Comparison of ENCODE assay signal across 8 cellular contexts in genomic region chr7:122143376-122143750, GRCh38. TPM values are rescaled to one million over a fixed set of nuclear protein-coding genes. Genes with fewer than 3 reads are reported as not detected.
DNase-seq lines count a peak whose midpoint lies in the region; TF ChIP-seq lines count a peak whose summit lies in the region.

No MANE protein-coding gene starts in this region.

- H3K4me1 ChIP-seq in HAP-1 = peaks cover 31% of the 10 kb centered on the region
- peaks cover 0 to 17% of the 10 kb centered on the region in 2 donors for H3K4me1 ChIP-seq in muscle layer of duodenum (ENCODE audit: control insufficient read depth in 1 of 2, insufficient read depth in 2 of 2, low read length in 2 of 2)

- H3K4me3 ChIP-seq in HAP-1 (peak overlapping the region; percentile 78), WERI-Rb-1 (ENCODE audit: low read depth, low read length) (peak overlapping the region; percentile 61), muscle layer of duodenum (ENCODE audit: low read depth in 1 of 2, low read length in 2 of 2) (peak overlapping the region; percentile 82 to 85)

- DNase-seq in CD1c-positive myeloid dendritic cell (ENCODE audit: extremely low spot score) = peak; percentile 17
- DNase-seq in HAP-1 (ENCODE audit: low spot score in 2 of 2) = peak in 1 of 2 experiments; percentile 56
- no peak for DNase-seq in WERI-Rb-1
- DNase-seq in epithelial cell of prostate (ENCODE audit: low read depth, low spot score) = no peak
- no peak for DNase-seq in mesenteric fat pad (ENCODE audit: low spot score)
- DNase-seq in NCI-H1417 (lab: John Stamatoyannopoulos, UW) = no peak
- DNase-seq in middle frontal gyrus (ENCODE audit: extremely low spot score, low spot score) = no peak

- no peak for TF ChIP-seq CTCF in WERI-Rb-1 (IDR thresholded peaks at IDR 0.05; ENCODE audit: low read depth, low read length)

- no peak overlapping the region for H3K27ac ChIP-seq in WERI-Rb-1
- peak overlapping the region; percentile 51 for H3K27ac ChIP-seq in epithelial cell of prostate
- H3K27ac ChIP-seq in muscle layer of duodenum (ENCODE audit: low read length) = peak overlapping the region; percentile 84

- H3K27me3 ChIP-seq in HAP-1 (ENCODE audit: low read depth) (no peaks in the 10 kb centered on the region), WERI-Rb-1 (ENCODE audit: insufficient read depth, low read depth, severe bottlenecking) (no peaks in the 10 kb centered on the region), muscle layer of duodenum (ENCODE audit: low read depth, low read length) (no peaks in the 10 kb centered on the region)

- in situ Hi-C loops in HAP-1 (cut with MboI; ENCODE audit: low sequenced_read_pairs) = no loop called here

- H3K9me3 ChIP-seq in HAP-1 (no peaks in the 10 kb centered on the region), WERI-Rb-1 (ENCODE audit: severe bottlenecking) (no peaks in the 10 kb centered on the region), muscle layer of duodenum (ENCODE audit: control insufficient read depth in 1 of 2, low read length in 2 of 2) (no peaks in the 10 kb centered on the region)

- H3K36me3 ChIP-seq in HAP-1 (replicated peaks) (no peaks in the 10 kb centered on the region), WERI-Rb-1 (no peaks in the 10 kb centered on the region), muscle layer of duodenum (ENCODE audit: control insufficient read depth in 1 of 2, insufficient read depth in 2 of 2, low read length in 2 of 2) (no peaks in the 10 kb centered on the region)

RNA-seq across cellular contexts. Expression of gene AASS, which starts 0.7 kb away (rescaled TPM):
- 24.7 TPM for total RNA-seq in mesenteric fat pad
